9 cellular contexts compared by ENCODE assay signal in genomic region chr17:73902416-73903181, GRCh38.
A peak's percentile ranks its signal among the peaks of the same experiment; 100 is the strongest.
DNase-seq lines count a peak whose midpoint lies in the region; ATAC-seq and TF ChIP-seq lines count a peak whose summit lies in the region.
"Had no signal": no experiment of that assay in that cellular context is flagged by ENCODE, and none has a peak within 500 bp of the region (broad histone marks: within the 10 kb centered on the region; RNA-seq: fewer than 3 reads in every experiment).

No MANE protein-coding gene starts in this region.

- intact Hi-C loops in activated CD8-positive, alpha-beta T cell treated with anti-CD3 and anti-CD28 coated beads for 36 hours (cut with micrococcal nuclease): no loop called here

- H3K4me3 Mint-ChIP-seq in activated CD8-positive, alpha-beta T cell treated with anti-CD3 and anti-CD28 coated beads for 36 hours: peak overlapping the region; percentile 29
- H3K4me3 Mint-ChIP-seq in memory B cell: peak overlapping the region; percentile 95

- no peak overlapping the region for H3K27ac Mint-ChIP-seq in activated CD8-positive, alpha-beta T cell treated with anti-CD3 and anti-CD28 coated beads for 36 hours
- no peak overlapping the region for H3K27ac Mint-ChIP-seq in memory B cell

- peaks cover 31% of the 10 kb centered on the region for H3K27me3 Mint-ChIP-seq in activated CD8-positive, alpha-beta T cell treated with anti-CD3 and anti-CD28 coated beads for 36 hours
- peaks cover 20% of the 10 kb centered on the region for H3K27me3 Mint-ChIP-seq in memory B cell

- H3K4me1 Mint-ChIP-seq in activated CD8-positive, alpha-beta T cell treated with anti-CD3 and anti-CD28 coated beads for 36 hours (ENCODE audit: low read depth): peaks cover 7% of the 10 kb centered on the region
- peaks cover 5% of the 10 kb centered on the region for H3K4me1 Mint-ChIP-seq in memory B cell

- H3K9ac ChIP-seq in HUES6 (ENCODE audit: low read length): no peak overlapping the region

- no peaks in the 10 kb centered on the region for H3K36me3 Mint-ChIP-seq in activated CD8-positive, alpha-beta T cell treated with anti-CD3 and anti-CD28 coated beads for 36 hours (ENCODE audit: low read depth)
- H3K36me3 Mint-ChIP-seq in memory B cell: no peaks in the 10 kb centered on the region

- no peaks in the 10 kb centered on the region for H3K36me3 ChIP-seq in HUES6 (ENCODE audit: control insufficient read depth, insufficient read depth, low read length)

- no peaks in the 10 kb centered on the region for H3K9me3 ChIP-seq in HUES6 (ENCODE audit: control insufficient read depth, insufficient read depth, low read depth, low read length)

- no peak overlapping the region for H3K27ac ChIP-seq in HUES6 (ENCODE audit: low read depth, low read length)

- CTCF ChIA-PET in activated CD8-positive, alpha-beta T cell treated with anti-CD3 and anti-CD28 coated beads for 36 hours (lab: Charles Lee): interaction anchor here (1.2 kb wide), 1 partner anchor 27 kb away, joined by 3 read pairs; no protein-coding TSS in a partner anchor

- TF ChIP-seq CTCF in activated CD8-positive, alpha-beta T cell treated with anti-CD3 and anti-CD28 coated beads for 36 hours (IDR thresholded peaks at IDR 0.05): no peak

- peak overlapping the region; percentile 52 for H3K4me3 ChIP-seq in HUES6 (ENCODE audit: low read depth, low read length)

- ATAC-seq in activated CD8-positive, alpha-beta T cell treated with anti-CD3 and anti-CD28 coated beads for 36 hours: no peak
- no peak for ATAC-seq in memory B cell (ENCODE audit: low read depth)
- ATAC-seq in HG03342 (IDR thresholded peaks at IDR 0.05; ENCODE audit: unreplicated experiment): no peak

- peaks cover 22% of the 10 kb centered on the region for H3K4me1 ChIP-seq in HUES6 (ENCODE audit: control insufficient read depth, insufficient read depth, low read length)

- peak; percentile 35 for DNase-seq in CD1c-positive myeloid dendritic cell (ENCODE audit: extremely low spot score)
- no peak for DNase-seq in activated CD8-positive, alpha-beta T cell treated with anti-CD3 and anti-CD28 coated beads for 36 hours
- DNase-seq in memory B cell (ENCODE audit: low spot score in 2 of 2): no peak
- no peak for DNase-seq in HuH-7 (ENCODE audit: low spot score)
- no peak for DNase-seq in DMS114 treated with DMSO at 0.1 percent for 48 hours (lab: John Stamatoyannopoulos, UW; ENCODE audit: unreplicated experiment)
- no peak for DNase-seq in activated CD4-positive, alpha-beta T cell treated with anti-CD3 and anti-CD28 coated beads for 1 hour
- DNase-seq: NCI-H226 had no signal

- H3K9me3 Mint-ChIP-seq in activated CD8-positive, alpha-beta T cell treated with anti-CD3 and anti-CD28 coated beads for 36 hours: no peaks in the 10 kb centered on the region
- no peaks in the 10 kb centered on the region for H3K9me3 Mint-ChIP-seq in memory B cell

- POLR2A ChIA-PET in activated CD8-positive, alpha-beta T cell treated with anti-CD3 and anti-CD28 coated beads for 36 hours (lab: Charles Lee): interaction anchor here (0.7 to 0.8 kb wide), 2 partner anchors 14 to 99 kb away, joined by 3 read pairs; no protein-coding TSS in a partner anchor

- H3K27me3 ChIP-seq in HUES6 (ENCODE audit: control insufficient read depth, insufficient read depth, low read length): peaks cover 99% of the 10 kb centered on the region
